ENCODE assay signal across 10 cellular contexts in the genomic region with DNA sequence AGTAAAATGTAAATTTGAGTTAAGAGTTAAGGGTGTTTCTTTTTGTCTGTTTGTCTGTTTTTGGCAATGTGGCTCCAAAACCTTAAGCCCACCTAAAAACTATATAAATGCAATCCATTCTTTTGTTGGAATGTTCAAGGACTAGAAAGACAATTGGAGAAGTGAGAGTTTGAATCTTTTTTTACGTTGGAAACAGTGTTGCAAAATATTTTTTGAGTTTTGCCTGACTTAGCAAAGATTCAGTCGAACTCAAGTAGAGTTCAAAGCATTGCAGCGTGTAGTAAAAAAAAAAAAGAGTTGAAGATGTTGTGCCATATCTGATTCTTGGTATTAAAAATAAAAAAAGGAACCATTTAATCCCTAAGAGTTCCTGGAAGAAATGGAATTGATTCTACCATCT. TPM values are rescaled to one million over a fixed set of nuclear protein-coding genes. Genes with fewer than 3 reads are reported as not detected.
DNase-seq lines count a peak whose midpoint lies in the region; ATAC-seq and TF ChIP-seq lines count a peak whose summit lies in the region.
"Had no signal": no experiment of that assay in that cellular context is flagged by ENCODE, and none has a peak within 500 bp of the region (broad histone marks: within the 10 kb centered on the region; RNA-seq: fewer than 3 reads in every experiment).

No MANE protein-coding gene starts in this region.

- no peak for DNase-seq in activated naive CD4-positive, alpha-beta T cell treated with anti-CD3 and anti-CD28 coated beads, Interleukin-2, amount 50 U/mL, for 72 hours (ENCODE audit: low spot score in 2 of 2)
- DNase-seq in WTC11 (ENCODE audit: low spot score) (no peak), kidney epithelial cell (ENCODE audit: low read depth) (no peak), transverse colon (no peak), GM19240 (ENCODE audit: insufficient read length, low spot score) (no peak), sciatic nerve (ENCODE audit: low spot score) (no peak)
- DNase-seq: aorta, BE2C had no signal

- CTCF ChIA-PET in WTC11 (lab: Charles Lee) = no interaction called here

- ATAC-seq in activated naive CD4-positive, alpha-beta T cell treated with anti-CD3 and anti-CD28 coated beads, Interleukin-2, amount 50 U/mL, for 72 hours = no peak
- ATAC-seq in WTC11 (no peak), GM18519 (IDR thresholded peaks at IDR 0.05; ENCODE audit: low FRiP score, unreplicated experiment) (no peak), sciatic nerve (no peak)

- no peaks in the 10 kb centered on the region for H3K36me3 Mint-ChIP-seq in activated naive CD4-positive, alpha-beta T cell treated with anti-CD3 and anti-CD28 coated beads, Interleukin-2, amount 50 U/mL, for 24 hours
- peaks cover 5 to 7% of the 10 kb centered on the region in 2 donors for H3K36me3 Mint-ChIP-seq in activated naive CD4-positive, alpha-beta T cell treated with anti-CD3 and anti-CD28 coated beads, Interleukin-2, amount 50 U/mL, for 72 hours
- H3K36me3 Mint-ChIP-seq in WTC11 = no peaks in the 10 kb centered on the region

- H3K4me1 ChIP-seq in transverse colon = peaks cover 4 to 43% (median 8%) of the 10 kb centered on the region in 4 donors
- H3K4me1 ChIP-seq: BE2C had no signal

- peaks cover 2% of the 10 kb centered on the region for H3K27me3 ChIP-seq in kidney epithelial cell (ENCODE audit: control insufficient read depth, insufficient read depth, low read length)
- peaks cover 15% of the 10 kb centered on the region for H3K27me3 ChIP-seq in transverse colon

- H3K4me3 ChIP-seq in kidney epithelial cell (ENCODE audit: low read depth, low read length) (peak overlapping the region; percentile 69), transverse colon (peak overlapping the region; percentile 35 to 55 (median 49))

- no peaks in the 10 kb centered on the region for H3K9me3 ChIP-seq in transverse colon
- H3K9me3 ChIP-seq: BE2C had no signal

- no peak for TF ChIP-seq EP300 in transverse colon (IDR thresholded peaks at IDR 0.05; ENCODE audit: low read depth)

- in situ Hi-C loops in transverse colon (cut with MboI; ENCODE audit: low pct_ligation_motif_present in 1 of 4, low pct_unique_long_range_greater_than_20kb in 1 of 4, low sequenced_read_pairs in 3 of 4) = no loop called here

- H3K27ac Mint-ChIP-seq in activated naive CD4-positive, alpha-beta T cell treated with anti-CD3 and anti-CD28 coated beads, Interleukin-2, amount 50 U/mL, for 24 hours = no peak overlapping the region
- no peak overlapping the region for H3K27ac Mint-ChIP-seq in activated naive CD4-positive, alpha-beta T cell treated with anti-CD3 and anti-CD28 coated beads, Interleukin-2, amount 50 U/mL, for 72 hours
- H3K27ac Mint-ChIP-seq in WTC11 = no peak overlapping the region

- peak overlapping the region; percentile 81 to 89 (median 88) for H3K27ac ChIP-seq in transverse colon

- H3K4me3 Mint-ChIP-seq in activated naive CD4-positive, alpha-beta T cell treated with anti-CD3 and anti-CD28 coated beads, Interleukin-2, amount 50 U/mL, for 24 hours = peak overlapping the region; percentile 75
- H3K4me3 Mint-ChIP-seq in WTC11 = peak overlapping the region; percentile 89

- intact Hi-C loops in transverse colon (cut with DNase I; ENCODE audit: low total_unique reads) (no loop called here), sciatic nerve (cut with DNase I) (no loop called here)

- TF ChIP-seq POLR2A in transverse colon (IDR thresholded peaks at IDR 0.05) = no peak

- no peaks in the 10 kb centered on the region for H3K36me3 ChIP-seq in kidney epithelial cell (ENCODE audit: control insufficient read depth, insufficient read depth, low read length)
- H3K36me3 ChIP-seq in transverse colon = no peaks in the 10 kb centered on the region
- H3K36me3 ChIP-seq: BE2C had no signal

- H3K4me1 Mint-ChIP-seq in activated naive CD4-positive, alpha-beta T cell treated with anti-CD3 and anti-CD28 coated beads, Interleukin-2, amount 50 U/mL, for 24 hours = peaks cover 6% of the 10 kb centered on the region
- peaks cover 18% of the 10 kb centered on the region for H3K4me1 Mint-ChIP-seq in WTC11

- POLR2A ChIA-PET in WTC11 (lab: Charles Lee) = no interaction called here

- TF ChIP-seq CTCF in WTC11 (IDR thresholded peaks at IDR 0.05) = no peak
- TF ChIP-seq CTCF in kidney epithelial cell (IDR thresholded peaks at IDR 0.05; ENCODE audit: insufficient read depth, low read length, poor library complexity, severe bottlenecking) = no peak
- no peak for TF ChIP-seq CTCF in transverse colon (IDR thresholded peaks at IDR 0.05)

- H3K27me3 Mint-ChIP-seq in activated naive CD4-positive, alpha-beta T cell treated with anti-CD3 and anti-CD28 coated beads, Interleukin-2, amount 50 U/mL, for 24 hours = peaks cover 52% of the 10 kb centered on the region
- H3K27me3 Mint-ChIP-seq in WTC11 (ENCODE audit: low read depth) = peaks cover 41% of the 10 kb centered on the region

- no peaks in the 10 kb centered on the region for H3K9me3 Mint-ChIP-seq in activated naive CD4-positive, alpha-beta T cell treated with anti-CD3 and anti-CD28 coated beads, Interleukin-2, amount 50 U/mL, for 24 hours
- H3K9me3 Mint-ChIP-seq in activated naive CD4-positive, alpha-beta T cell treated with anti-CD3 and anti-CD28 coated beads, Interleukin-2, amount 50 U/mL, for 72 hours = no peaks in the 10 kb centered on the region
- no peaks in the 10 kb centered on the region for H3K9me3 Mint-ChIP-seq in WTC11

- WGBS in transverse colon (ENCODE audit: low coverage in 1 of 2), 2 donors = 26 to 36% methylated on average over 3 of the region's 3 CpGs

TF ChIP-seq in WTC11, 78 proteins besides CTCF, POLR2A, EP300 and RAD21 (continues in another document):
- TF ChIP-seq ZNF138 (CRISPR knock-in tag; conservative IDR thresholded peaks at IDR 0.05) (no peak), PRDM15 (CRISPR knock-in tag; IDR thresholded peaks at IDR 0.05) (no peak), HMGA2 (CRISPR knock-in tag; IDR thresholded peaks at IDR 0.05) (no peak), RORB (CRISPR knock-in tag; IDR thresholded peaks at IDR 0.05) (no peak), NFATC4 (CRISPR knock-in tag; IDR thresholded peaks at IDR 0.05) (no peak), CBFB (CRISPR knock-in tag; IDR thresholded peaks at IDR 0.05; ENCODE audit: low read depth) (no peak), NR3C1 (CRISPR knock-in tag; conservative IDR thresholded peaks at IDR 0.05; ENCODE audit: low read depth) (no peak), MYBL2 (CRISPR knock-in tag; IDR thresholded peaks at IDR 0.05) (no peak), ZNF423 (CRISPR knock-in tag; IDR thresholded peaks at IDR 0.05) (no peak), OVOL2 (CRISPR knock-in tag; IDR thresholded peaks at IDR 0.05; ENCODE audit: borderline replicate concordance) (no peak), E2F1 (CRISPR knock-in tag; IDR thresholded peaks at IDR 0.05) (no peak), MXD4 (CRISPR knock-in tag; IDR thresholded peaks at IDR 0.05; ENCODE audit: borderline replicate concordance) (no peak)
- TF ChIP-seq, protein P1, sequence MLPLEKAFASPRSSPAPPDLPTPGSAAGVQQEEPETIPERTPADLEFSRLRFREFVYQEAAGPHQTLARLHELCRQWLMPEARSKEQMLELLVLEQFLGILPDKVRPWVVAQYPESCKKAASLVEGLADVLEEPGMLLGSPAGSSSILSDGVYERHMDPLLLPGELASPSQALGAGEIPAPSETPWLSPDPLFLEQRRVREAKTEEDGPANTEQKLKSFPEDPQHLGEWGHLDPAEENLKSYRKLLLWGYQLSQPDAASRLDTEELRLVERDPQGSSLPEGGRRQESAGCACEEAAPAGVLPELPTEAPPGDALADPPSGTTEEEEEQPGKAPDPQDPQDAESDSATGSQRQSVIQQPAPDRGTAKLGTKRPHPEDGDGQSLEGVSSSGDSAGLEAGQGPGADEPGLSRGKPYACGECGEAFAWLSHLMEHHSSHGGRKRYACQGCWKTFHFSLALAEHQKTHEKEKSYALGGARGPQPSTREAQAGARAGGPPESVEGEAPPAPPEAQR (CRISPR knock-in tag; IDR thresholded peaks at IDR 0.05) = no peak

RNA-seq across cellular contexts. Expression of gene SYK, which starts 0.9 kb away (rescaled TPM):
- total RNA-seq in activated naive CD4-positive, alpha-beta T cell treated with anti-CD3 and anti-CD28 coated beads, Interleukin-2, amount 50 U/mL, for 72 hours = under 1 TPM; 0.16 to 0.29 TPM
- total RNA-seq in WTC11 (2021) (5.8 to 7.4 TPM (median 6.2 TPM) in 3 replicates), kidney epithelial cell (12.3 and 15.0 TPM in 2 replicates), transverse colon (100 to 1,000 TPM in 1 of 4 donors, 10 to 100 TPM in 3; 32.2 to 534 (median 34.3) TPM), sciatic nerve (25.6 TPM)
